ENCODE assay signal across 2 cellular contexts in genomic region chr10:132216441-132216840, GRCh38. TPM values are rescaled to one million over a fixed set of nuclear protein-coding genes. Genes with fewer than 3 reads are reported as not detected.
"Had no signal": no experiment of that assay in that cellular context is flagged by ENCODE, and none has a peak within 500 bp of the region (broad histone marks: within the 10 kb centered on the region; RNA-seq: fewer than 3 reads in every experiment).

No MANE protein-coding gene starts in this region.

RNA-seq across cellular contexts. Expression of gene DPYSL4, which starts 29.7 kb away (rescaled TPM):
- total RNA-seq: OCI-LY7, SJCRH30 had no signal
